In the genomic region with DNA sequence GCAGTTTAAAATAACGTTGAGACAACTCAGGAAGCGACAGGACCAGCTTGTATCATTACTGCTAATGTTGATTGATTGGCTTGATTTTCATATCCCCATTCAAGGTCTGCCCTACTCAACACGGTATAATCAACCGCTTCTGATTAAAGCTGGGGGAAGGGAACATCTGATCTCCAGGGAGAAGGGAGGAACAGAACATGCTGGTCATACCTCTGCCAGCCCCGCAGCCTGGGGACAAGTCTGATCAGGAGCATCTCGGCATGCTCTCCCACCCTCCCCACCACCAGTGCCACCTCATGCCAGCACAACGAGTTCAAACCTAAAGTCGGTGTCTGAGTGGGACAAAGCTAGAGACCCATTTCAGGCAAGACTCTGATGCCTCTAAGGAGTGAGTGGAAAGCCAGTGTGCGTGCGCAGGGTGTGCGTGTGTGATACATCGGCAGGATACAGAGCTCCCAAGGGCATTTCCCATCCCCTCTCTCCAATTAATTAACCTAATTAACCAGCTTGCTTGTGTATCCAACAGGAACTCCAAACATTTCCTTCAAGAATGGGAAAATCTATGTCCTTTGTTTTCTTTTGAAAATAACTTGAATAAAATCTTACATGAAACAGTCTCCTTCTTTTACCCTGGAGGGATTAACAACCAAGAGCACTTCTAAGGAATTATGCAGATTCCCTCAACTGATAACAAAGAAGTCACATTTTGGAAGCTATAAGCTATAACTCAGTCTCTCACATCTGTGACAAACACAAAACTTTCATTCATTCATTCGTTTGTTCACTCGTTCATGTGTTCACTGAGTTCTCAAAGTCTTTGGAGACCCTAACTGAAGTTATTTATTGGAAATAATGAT, we compare ENCODE assay signal across 21 cellular contexts. TPM values are rescaled to one million over a fixed set of nuclear protein-coding genes. Genes with fewer than 3 reads are reported as not detected.
DNase-seq lines count a peak whose midpoint lies in the region; ATAC-seq, FAIRE-seq and TF ChIP-seq lines count a peak whose summit lies in the region.
"Had no signal": no experiment of that assay in that cellular context is flagged by ENCODE, and none has a peak within 500 bp of the region (broad histone marks: within the 10 kb centered on the region; RNA-seq: fewer than 3 reads in every experiment).

No MANE protein-coding gene starts in this region.

- H3K36me3 Mint-ChIP-seq in endothelial cell (ENCODE audit: low read depth, unreplicated experiment), result no peaks in the 10 kb centered on the region

- WGBS in prostate gland, result 61% methylated on average over 14 of the region's 14 CpGs
- 94% methylated on average over 13 of the region's 14 CpGs for WGBS in HepG2 (ENCODE audit: low lambda C conversion rate)

- no peak for TF ChIP-seq EP300 in HepG2 (IDR thresholded peaks at IDR 0.05; ENCODE audit: low read depth in 2 of 2, low read length in 2 of 2)
- TF ChIP-seq EP300 in HepG2 (CRISPR knock-in tag; IDR thresholded peaks at IDR 0.05; ENCODE audit: borderline replicate concordance), result no peak

- peak overlapping the region; percentile 24 for H3K27ac Mint-ChIP-seq in endothelial cell (ENCODE audit: unreplicated experiment)
- H3K27ac Mint-ChIP-seq: activated CD4-positive, alpha-beta T cell treated with anti-CD3 and anti-CD28 coated beads for 36 hours; stimulated activated naive CD8-positive, alpha-beta T cell treated with anti-CD3 and anti-CD28 coated beads, Interleukin-15, Interleukin-2, amounts not matched to agents 100 ng/mL and 50 ng/mL, for 24 hours had no signal

- peak in 2 of 3 experiments; percentile 34 to 66 for DNase-seq in NCI-H1417 (lab: John Stamatoyannopoulos, UW)
- DNase-seq in NCI-H1417 treated with DMSO at 0.1 percent for 48 hours (lab: John Stamatoyannopoulos, UW), result no peak
- DNase-seq in NCI-H524 treated with DMSO at 0.1 percent for 48 hours (lab: John Stamatoyannopoulos, UW), result peak; percentile 76
- DNase-seq in endothelial cell (ENCODE audit: low spot score), result no peak
- DNase-seq in posterior vena cava (ENCODE audit: low spot score), result peak; percentile 44
- DNase-seq in prostate gland (ENCODE audit: low spot score), result no peak
- no peak for DNase-seq in HepG2 (ENCODE audit: low spot score)
- DNase-seq: 8988T; activated CD4-positive, alpha-beta T cell treated with anti-CD3 and anti-CD28 coated beads for 36 hours; activated naive CD4-positive, alpha-beta T cell; activated T-cell treated with anti-CD3 and anti-CD28 coated beads, Interleukin-2, amount 50 U/mL, for 4 hours; head of caudate nucleus; Kasumi-1; NCI-H526; stimulated activated CD4-positive, alpha-beta T cell treated with anti-CD3 and anti-CD28 coated beads, Interleukin-4, amount 100 ng/mL, for 24 hours; T-helper 1 cell; thyroid gland had no signal

- no peak overlapping the region for H3K9ac ChIP-seq in HepG2 (ENCODE audit: insufficient read depth, low read depth, low read length)

- no peak for TF ChIP-seq RAD21 in HepG2 (CRISPR knock-in tag; IDR thresholded peaks at IDR 0.05)

- no TSS peak for BruUV-seq in HepG2 (replicated peaks; lab: Mats Ljungman, UMichigan)

- H3K27ac ChIP-seq in prostate gland (no peak overlapping the region), HepG2 (ENCODE audit: extremely low read length, insufficient read depth, low read length) (no peak overlapping the region)
- H3K27ac ChIP-seq: thyroid gland had no signal

- H3K9me3 Mint-ChIP-seq in endothelial cell (ENCODE audit: unreplicated experiment), result no peaks in the 10 kb centered on the region
- H3K9me3 Mint-ChIP-seq: activated T-cell treated with anti-CD3 and anti-CD28 coated beads, Interleukin-2, amount 50 U/mL, for 4 hours; stimulated activated naive CD8-positive, alpha-beta T cell treated with anti-CD3 and anti-CD28 coated beads, Interleukin-15, Interleukin-2, amounts not matched to agents 100 ng/mL and 50 ng/mL, for 24 hours had no signal

- H4K20me1 ChIP-seq in HepG2 (ENCODE audit: insufficient read depth, low read length), result no peaks in the 10 kb centered on the region

- H3K4me3 Mint-ChIP-seq in endothelial cell (ENCODE audit: unreplicated experiment), result no peak overlapping the region
- H3K4me3 Mint-ChIP-seq: activated CD4-positive, alpha-beta T cell treated with anti-CD3 and anti-CD28 coated beads for 36 hours; activated T-cell treated with anti-CD3 and anti-CD28 coated beads, Interleukin-2, amount 50 U/mL, for 4 hours; stimulated activated naive CD8-positive, alpha-beta T cell treated with anti-CD3 and anti-CD28 coated beads, Interleukin-15, Interleukin-2, amounts not matched to agents 100 ng/mL and 50 ng/mL, for 24 hours had no signal

- H2AFZ ChIP-seq in HepG2 (ENCODE audit: low read length), result no peak overlapping the region

- H3K36me3 ChIP-seq in prostate gland (no peaks in the 10 kb centered on the region), HepG2 (replicated peaks in 1 of 2; ENCODE audit: control insufficient read depth in 1 of 2, insufficient read depth in 2 of 2, low read length in 2 of 2) (peaks cover 13 to 26% of the 10 kb centered on the region in 2 experiments; a peak in 3 of 5 replicates)
- H3K36me3 ChIP-seq: thyroid gland had no signal

- H3K79me2 ChIP-seq in HepG2 (ENCODE audit: insufficient read depth, low read length), result peaks cover 4% of the 10 kb centered on the region

- in situ Hi-C loops in HepG2 (cut with HindIII; ENCODE audit: extremely low pct_ligation_motif_present, low pct_unique_long_range_greater_than_20kb), result loop anchor here (5.0 kb wide), 1 partner anchor 37 kb away; no protein-coding TSS in a partner anchor

- H3K9me3 ChIP-seq in prostate gland (no peaks in the 10 kb centered on the region), HepG2 (ENCODE audit: low read length) (no peaks in the 10 kb centered on the region)
- H3K9me3 ChIP-seq: thyroid gland had no signal

- no peak for TF ChIP-seq CTCF in endothelial cell (IDR thresholded peaks at IDR 0.05; ENCODE audit: unreplicated experiment)
- TF ChIP-seq CTCF in prostate gland (IDR thresholded peaks at IDR 0.05), result no peak
- no peak for TF ChIP-seq CTCF in HepG2 (CRISPR knock-in tag; IDR thresholded peaks at IDR 0.05)

- H3K27me3 Mint-ChIP-seq in endothelial cell (ENCODE audit: unreplicated experiment), result no peaks in the 10 kb centered on the region
- H3K27me3 Mint-ChIP-seq: activated CD4-positive, alpha-beta T cell treated with anti-CD3 and anti-CD28 coated beads for 36 hours; stimulated activated naive CD8-positive, alpha-beta T cell treated with anti-CD3 and anti-CD28 coated beads, Interleukin-15, Interleukin-2, amounts not matched to agents 100 ng/mL and 50 ng/mL, for 24 hours had no signal

- no peaks in the 10 kb centered on the region for H3K4me1 ChIP-seq in prostate gland (replicated peaks)
- peaks cover 6% of the 10 kb centered on the region for H3K4me1 ChIP-seq in HepG2 (ENCODE audit: insufficient read depth, low read length)
- H3K4me1 ChIP-seq: thyroid gland had no signal

- no peak overlapping the region for H3K4me3 ChIP-seq in prostate gland
- no peak overlapping the region for H3K4me3 ChIP-seq in HepG2 (replicated peaks in 1 of 3; ENCODE audit: insufficient read depth in 1 of 3, low read depth in 2 of 3, low read length in 3 of 3)
- H3K4me3 ChIP-seq: smooth muscle cell, thyroid gland had no signal

- TF ChIP-seq POLR2A in prostate gland (IDR thresholded peaks at IDR 0.05), result no peak
- no peak for TF ChIP-seq POLR2A in HepG2 (IDR thresholded peaks at IDR 0.05; ENCODE audit: insufficient read depth in 1 of 2, low read depth in 2 of 2, low read length in 2 of 2)

- CTCF ChIA-PET in HepG2 (lab: Yijun Ruan, JAX; ENCODE audit: low intra/inter-chr PET ratio, low total read pairs), result no interaction called here

- H3K4me1 Mint-ChIP-seq in endothelial cell (ENCODE audit: unreplicated experiment), result peaks cover 18% of the 10 kb centered on the region

- ATAC-seq in HG02970 (IDR thresholded peaks at IDR 0.05; ENCODE audit: low FRiP score, unreplicated experiment), result no peak
- no peak for ATAC-seq in HepG2
- ATAC-seq: activated CD4-positive, alpha-beta T cell treated with anti-CD3 and anti-CD28 coated beads for 36 hours; activated T-cell treated with anti-CD3 and anti-CD28 coated beads, Interleukin-2, amount 50 U/mL, for 4 hours had no signal

- intact Hi-C loops in posterior vena cava (cut with DNase I) (no loop called here), prostate gland (cut with DNase I) (no loop called here), HepG2 (cut with micrococcal nuclease; ENCODE audit: unreplicated experiment) (no loop called here)

- no peak overlapping the region for H3K4me2 ChIP-seq in HepG2 (ENCODE audit: low read depth, low read length)
- H3K4me2 ChIP-seq: smooth muscle cell had no signal

- no peak for FAIRE-seq in HepG2 (lab: Jason Lieb, UNC)
- FAIRE-seq: GM12891 had no signal

- POLR2A ChIA-PET in HepG2 (lab: Yijun Ruan, JAX), result no interaction called here

- no peaks in the 10 kb centered on the region for H3K27me3 ChIP-seq in prostate gland (replicated peaks; ENCODE audit: insufficient read depth)
- H3K27me3 ChIP-seq in HepG2 (ENCODE audit: control insufficient read depth in 1 of 2, insufficient read depth in 2 of 2, low read length in 2 of 2), result no peaks in the 10 kb centered on the region
- H3K27me3 ChIP-seq: thyroid gland had no signal

RNA-seq across cellular contexts. Expression of gene ATPAF2, which starts 10.1 kb away (rescaled TPM):
- total RNA-seq in endothelial cell (ENCODE audit: unreplicated experiment), result 24.7 TPM
- 10 to 100 TPM; 12.1 to 18.3 TPM for total RNA-seq in posterior vena cava
- 10 to 100 TPM; 17.7 to 30.5 TPM for total RNA-seq in prostate gland
- total RNA-seq in HepG2 (2016; rRNA removed; fragmentation: Illumina TruSeq; extraction: Trizol), result 14.2 and 15.0 TPM in 2 replicates
- 8.8 and 12.0 TPM in 2 replicates for total RNA-seq in HepG2 (2016; cell fraction: cytosol; rRNA removed; fragmentation: Illumina TruSeq; extraction: Trizol; ENCODE audit: low read depth)
- 14.9 and 18.9 TPM in 2 replicates for total RNA-seq in HepG2 (2016; cell fraction: insoluble cytoplasmic fraction; rRNA removed; fragmentation: Illumina TruSeq; extraction: Trizol)
- total RNA-seq in HepG2 (2016; cell fraction: membrane; rRNA removed; fragmentation: Illumina TruSeq; extraction: Trizol), result 9.7 and 14.4 TPM in 2 replicates
- total RNA-seq in HepG2 (2016; cell fraction: nucleus; rRNA removed; fragmentation: Illumina TruSeq; extraction: Trizol), result 12.8 and 14.7 TPM in 2 replicates
- 16.0 and 16.5 TPM in 2 replicates for polyA plus RNA-seq in HepG2 (2011; rRNA removed)
- 8.0 and 9.7 TPM in 2 replicates for polyA plus RNA-seq in HepG2 (2011; cell fraction: cytosol; rRNA removed)
- 46.6 and 61.0 TPM in 2 replicates for polyA plus RNA-seq in HepG2 (2011; cell fraction: nucleus; rRNA removed)
- 10.3 and 10.4 TPM in 2 replicates for polyA plus RNA-seq in HepG2 (2012)
- 8.0 and 11.6 TPM in 2 replicates for polyA plus RNA-seq in HepG2 (2016; cell fraction: cytosol; fragmentation: Illumina TruSeq; extraction: Trizol; ENCODE audit: low read depth)
- 19.2 and 26.7 TPM in 2 replicates for polyA plus RNA-seq in HepG2 (2016; cell fraction: insoluble cytoplasmic fraction; fragmentation: Illumina TruSeq; extraction: Trizol; ENCODE audit: low read depth)
- 11.3 and 19.5 TPM in 2 replicates for polyA plus RNA-seq in HepG2 (2016; cell fraction: membrane; fragmentation: Illumina TruSeq; extraction: Trizol; ENCODE audit: low read depth)
- 37.0 and 37.2 TPM in 2 replicates for polyA plus RNA-seq in HepG2 (2016; cell fraction: nucleus; fragmentation: Illumina TruSeq; extraction: Trizol; ENCODE audit: insufficient read depth, low read depth)
- 18.0 and 28.2 TPM in 2 replicates for polyA minus RNA-seq in HepG2 (2011; rRNA and poly(A)+ RNA removed; ENCODE audit: low replicate concordance)
- polyA minus RNA-seq in HepG2 (2011; cell fraction: cytosol; rRNA and poly(A)+ RNA removed), result 7.1 and 8.4 TPM in 2 replicates
- 23.1 and 28.8 TPM in 2 replicates for polyA minus RNA-seq in HepG2 (2011; cell fraction: nucleus; rRNA and poly(A)+ RNA removed)

RNA-seq across cellular contexts. Expression of gene GID4, which starts 10.3 kb away (rescaled TPM):
- 15.5 TPM for total RNA-seq in endothelial cell (ENCODE audit: unreplicated experiment)
- total RNA-seq in posterior vena cava, result 10 to 100 TPM; 12.6 to 21.4 TPM
- total RNA-seq in prostate gland, result 10 to 100 TPM; 11.0 to 19.1 TPM
- total RNA-seq in HepG2 (2016; rRNA removed; fragmentation: Illumina TruSeq; extraction: Trizol), result 4.3 and 5.5 TPM in 2 replicates
- 2.5 and 4.3 TPM in 2 replicates for total RNA-seq in HepG2 (2016; cell fraction: cytosol; rRNA removed; fragmentation: Illumina TruSeq; extraction: Trizol; ENCODE audit: low read depth)
- 4.4 and 4.8 TPM in 2 replicates for total RNA-seq in HepG2 (2016; cell fraction: insoluble cytoplasmic fraction; rRNA removed; fragmentation: Illumina TruSeq; extraction: Trizol)
- total RNA-seq in HepG2 (2016; cell fraction: membrane; rRNA removed; fragmentation: Illumina TruSeq; extraction: Trizol), result 6.5 and 7.9 TPM in 2 replicates
- 2.7 and 3.1 TPM in 2 replicates for total RNA-seq in HepG2 (2016; cell fraction: nucleus; rRNA removed; fragmentation: Illumina TruSeq; extraction: Trizol)
- 4.7 and 6.1 TPM in 2 replicates for polyA plus RNA-seq in HepG2 (2011; rRNA removed)
- 2.8 and 3.4 TPM in 2 replicates for polyA plus RNA-seq in HepG2 (2011; cell fraction: cytosol; rRNA removed)
- 4.1 and 4.6 TPM in 2 replicates for polyA plus RNA-seq in HepG2 (2011; cell fraction: nucleus; rRNA removed)
- polyA plus RNA-seq in HepG2 (2012), result 8.4 and 8.9 TPM in 2 replicates
- 7.0 and 8.5 TPM in 2 replicates for polyA plus RNA-seq in HepG2 (2016; cell fraction: cytosol; fragmentation: Illumina TruSeq; extraction: Trizol; ENCODE audit: low read depth)
- polyA plus RNA-seq in HepG2 (2016; cell fraction: insoluble cytoplasmic fraction; fragmentation: Illumina TruSeq; extraction: Trizol; ENCODE audit: low read depth), result 5.8 and 6.7 TPM in 2 replicates
- polyA plus RNA-seq in HepG2 (2016; cell fraction: membrane; fragmentation: Illumina TruSeq; extraction: Trizol; ENCODE audit: low read depth), result 7.0 and 8.2 TPM in 2 replicates
- polyA plus RNA-seq in HepG2 (2016; cell fraction: nucleus; fragmentation: Illumina TruSeq; extraction: Trizol; ENCODE audit: insufficient read depth, low read depth), result 4.4 and 6.0 TPM in 2 replicates
- polyA minus RNA-seq in HepG2 (2011; rRNA and poly(A)+ RNA removed; ENCODE audit: low replicate concordance), result 8.2 and 20.5 TPM in 2 replicates
- 3.7 and 4.2 TPM in 2 replicates for polyA minus RNA-seq in HepG2 (2011; cell fraction: cytosol; rRNA and poly(A)+ RNA removed)
- 6.4 and 10.4 TPM in 2 replicates for polyA minus RNA-seq in HepG2 (2011; cell fraction: nucleus; rRNA and poly(A)+ RNA removed)

RNA-seq across cellular contexts. Expression of gene DRC3, which starts 56.2 kb away (rescaled TPM):
- total RNA-seq in endothelial cell (ENCODE audit: unreplicated experiment), result 4.3 TPM
- 1 to 10 TPM; 1.1 to 2.4 TPM for total RNA-seq in posterior vena cava
- total RNA-seq in prostate gland, result 1 to 10 TPM; 4.5 to 10.0 TPM
- total RNA-seq in HepG2 (2016; rRNA removed; fragmentation: Illumina TruSeq; extraction: Trizol), result 0.53 and 0.73 TPM in 2 replicates
- under 0.01 and 0.35 TPM in 2 replicates for total RNA-seq in HepG2 (2016; cell fraction: cytosol; rRNA removed; fragmentation: Illumina TruSeq; extraction: Trizol; ENCODE audit: low read depth)
- 0.24 and 1.0 TPM in 2 replicates for total RNA-seq in HepG2 (2016; cell fraction: insoluble cytoplasmic fraction; rRNA removed; fragmentation: Illumina TruSeq; extraction: Trizol)
- total RNA-seq in HepG2 (2016; cell fraction: membrane; rRNA removed; fragmentation: Illumina TruSeq; extraction: Trizol), result 0.24 and 0.53 TPM in 2 replicates
- 0.31 and 1.1 TPM in 2 replicates for total RNA-seq in HepG2 (2016; cell fraction: nucleus; rRNA removed; fragmentation: Illumina TruSeq; extraction: Trizol)
- polyA plus RNA-seq in HepG2 (2011; rRNA removed), result 0.54 and 0.87 TPM in 2 replicates
- 0.21 TPM in 2 replicates for polyA plus RNA-seq in HepG2 (2011; cell fraction: cytosol; rRNA removed)
- 1.6 and 2.3 TPM in 2 replicates for polyA plus RNA-seq in HepG2 (2011; cell fraction: nucleus; rRNA removed)
- 1.1 and 1.8 TPM in 2 replicates for polyA plus RNA-seq in HepG2 (2012)
- polyA plus RNA-seq in HepG2 (2016; cell fraction: cytosol; fragmentation: Illumina TruSeq; extraction: Trizol; ENCODE audit: low read depth), result not detected in 2 replicates
- 0.37 TPM in 1 of 2 replicates, not detected in the other for polyA plus RNA-seq in HepG2 (2016; cell fraction: insoluble cytoplasmic fraction; fragmentation: Illumina TruSeq; extraction: Trizol; ENCODE audit: low read depth)
- polyA plus RNA-seq in HepG2 (2016; cell fraction: membrane; fragmentation: Illumina TruSeq; extraction: Trizol; ENCODE audit: low read depth), result not detected in 2 replicates
- polyA plus RNA-seq in HepG2 (2016; cell fraction: nucleus; fragmentation: Illumina TruSeq; extraction: Trizol; ENCODE audit: insufficient read depth, low read depth), result 0.95 and 2.5 TPM in 2 replicates
- 0.68 and 1.7 TPM in 2 replicates for polyA minus RNA-seq in HepG2 (2011; rRNA and poly(A)+ RNA removed; ENCODE audit: low replicate concordance)
- not detected in 2 replicates for polyA minus RNA-seq in HepG2 (2011; cell fraction: cytosol; rRNA and poly(A)+ RNA removed)
- 1.1 and 1.3 TPM in 2 replicates for polyA minus RNA-seq in HepG2 (2011; cell fraction: nucleus; rRNA and poly(A)+ RNA removed)

RNA-seq across cellular contexts. Expression of gene TOM1L2, which starts 56.7 kb away (rescaled TPM):
- total RNA-seq in endothelial cell (ENCODE audit: unreplicated experiment), result 26.9 TPM
- 10 to 100 TPM; 55.2 to 60.8 TPM for total RNA-seq in posterior vena cava
- 100 to 1,000 TPM; 162 to 185 TPM for total RNA-seq in prostate gland
- 4.5 and 4.7 TPM in 2 replicates for total RNA-seq in HepG2 (2016; rRNA removed; fragmentation: Illumina TruSeq; extraction: Trizol)
- total RNA-seq in HepG2 (2016; cell fraction: cytosol; rRNA removed; fragmentation: Illumina TruSeq; extraction: Trizol; ENCODE audit: low read depth), result 1.0 and 1.2 TPM in 2 replicates
- 3.8 and 3.9 TPM in 2 replicates for total RNA-seq in HepG2 (2016; cell fraction: insoluble cytoplasmic fraction; rRNA removed; fragmentation: Illumina TruSeq; extraction: Trizol)
- total RNA-seq in HepG2 (2016; cell fraction: membrane; rRNA removed; fragmentation: Illumina TruSeq; extraction: Trizol), result 2.5 and 3.4 TPM in 2 replicates
- total RNA-seq in HepG2 (2016; cell fraction: nucleus; rRNA removed; fragmentation: Illumina TruSeq; extraction: Trizol), result 4.6 and 5.4 TPM in 2 replicates
- polyA plus RNA-seq in HepG2 (2011; rRNA removed), result 7.4 and 9.1 TPM in 2 replicates
- 4.5 and 4.8 TPM in 2 replicates for polyA plus RNA-seq in HepG2 (2011; cell fraction: cytosol; rRNA removed)
- 16.8 and 18.7 TPM in 2 replicates for polyA plus RNA-seq in HepG2 (2011; cell fraction: nucleus; rRNA removed)
- polyA plus RNA-seq in HepG2 (2012), result 5.5 and 5.7 TPM in 2 replicates
- polyA plus RNA-seq in HepG2 (2016; cell fraction: cytosol; fragmentation: Illumina TruSeq; extraction: Trizol; ENCODE audit: low read depth), result 0.55 and 0.60 TPM in 2 replicates
- polyA plus RNA-seq in HepG2 (2016; cell fraction: insoluble cytoplasmic fraction; fragmentation: Illumina TruSeq; extraction: Trizol; ENCODE audit: low read depth), result 2.0 and 3.7 TPM in 2 replicates
- polyA plus RNA-seq in HepG2 (2016; cell fraction: membrane; fragmentation: Illumina TruSeq; extraction: Trizol; ENCODE audit: low read depth), result 1.2 and 1.4 TPM in 2 replicates
- polyA plus RNA-seq in HepG2 (2016; cell fraction: nucleus; fragmentation: Illumina TruSeq; extraction: Trizol; ENCODE audit: insufficient read depth, low read depth), result 8.1 and 9.2 TPM in 2 replicates
- 15.0 and 27.1 TPM in 2 replicates for polyA minus RNA-seq in HepG2 (2011; rRNA and poly(A)+ RNA removed; ENCODE audit: low replicate concordance)
- 4.9 and 5.5 TPM in 2 replicates for polyA minus RNA-seq in HepG2 (2011; cell fraction: cytosol; rRNA and poly(A)+ RNA removed)
- 9.8 and 14.0 TPM in 2 replicates for polyA minus RNA-seq in HepG2 (2011; cell fraction: nucleus; rRNA and poly(A)+ RNA removed)

RNA-seq across cellular contexts. Expression of gene DRG2, which starts 58.8 kb away (rescaled TPM):
- total RNA-seq in endothelial cell (ENCODE audit: unreplicated experiment) (38.3 TPM), posterior vena cava (10 to 100 TPM; 25.5 to 26.1 TPM), prostate gland (10 to 100 TPM; 44.1 to 56.9 TPM), HepG2 (2016; rRNA removed; fragmentation: Illumina TruSeq; extraction: Trizol) (23.0 and 26.6 TPM in 2 replicates)
- 34.5 and 35.0 TPM in 2 replicates for total RNA-seq in HepG2 (2016; cell fraction: cytosol; rRNA removed; fragmentation: Illumina TruSeq; extraction: Trizol; ENCODE audit: low read depth)
- total RNA-seq in HepG2 (2016; cell fraction: insoluble cytoplasmic fraction; rRNA removed; fragmentation: Illumina TruSeq; extraction: Trizol), result 19.6 and 31.0 TPM in 2 replicates
- total RNA-seq in HepG2 (2016; cell fraction: membrane; rRNA removed; fragmentation: Illumina TruSeq; extraction: Trizol), result 18.9 and 21.9 TPM in 2 replicates
- total RNA-seq in HepG2 (2016; cell fraction: nucleus; rRNA removed; fragmentation: Illumina TruSeq; extraction: Trizol), result 27.8 and 29.3 TPM in 2 replicates
- 20.1 and 24.9 TPM in 2 replicates for polyA plus RNA-seq in HepG2 (2011; rRNA removed)
- 16.7 and 20.6 TPM in 2 replicates for polyA plus RNA-seq in HepG2 (2011; cell fraction: cytosol; rRNA removed)
- 78.3 and 80.8 TPM in 2 replicates for polyA plus RNA-seq in HepG2 (2011; cell fraction: nucleus; rRNA removed)
- 18.5 and 21.7 TPM in 2 replicates for polyA plus RNA-seq in HepG2 (2012)
- polyA plus RNA-seq in HepG2 (2016; cell fraction: cytosol; fragmentation: Illumina TruSeq; extraction: Trizol; ENCODE audit: low read depth), result 7.5 and 8.3 TPM in 2 replicates
- 19.2 and 22.3 TPM in 2 replicates for polyA plus RNA-seq in HepG2 (2016; cell fraction: insoluble cytoplasmic fraction; fragmentation: Illumina TruSeq; extraction: Trizol; ENCODE audit: low read depth)
- 10.0 and 11.1 TPM in 2 replicates for polyA plus RNA-seq in HepG2 (2016; cell fraction: membrane; fragmentation: Illumina TruSeq; extraction: Trizol; ENCODE audit: low read depth)
- polyA plus RNA-seq in HepG2 (2016; cell fraction: nucleus; fragmentation: Illumina TruSeq; extraction: Trizol; ENCODE audit: insufficient read depth, low read depth), result 47.8 and 50.0 TPM in 2 replicates
- polyA minus RNA-seq in HepG2 (2011; rRNA and poly(A)+ RNA removed; ENCODE audit: low replicate concordance), result 43.9 and 69.9 TPM in 2 replicates
- 10.0 and 13.9 TPM in 2 replicates for polyA minus RNA-seq in HepG2 (2011; cell fraction: cytosol; rRNA and poly(A)+ RNA removed)
- polyA minus RNA-seq in HepG2 (2011; cell fraction: nucleus; rRNA and poly(A)+ RNA removed), result 46.6 and 47.5 TPM in 2 replicates

Comparison
In these comparisons a context has a peak if more than half of its experiments do, and no peak if none do; other contexts are left out.
1. DNase-seq: peak in NCI-H1417 (2 of 3), NCI-H524 treated with DMSO at 0.1 percent for 48 hours (single experiment) and posterior vena cava (single experiment); none in NCI-H1417 treated with DMSO at 0.1 percent for 48 hours (single experiment), endothelial cell (single experiment), prostate gland (single experiment) and HepG2 (single experiment).